Comparison of ENCODE assay signal across 8 cellular contexts in the genomic region with DNA sequence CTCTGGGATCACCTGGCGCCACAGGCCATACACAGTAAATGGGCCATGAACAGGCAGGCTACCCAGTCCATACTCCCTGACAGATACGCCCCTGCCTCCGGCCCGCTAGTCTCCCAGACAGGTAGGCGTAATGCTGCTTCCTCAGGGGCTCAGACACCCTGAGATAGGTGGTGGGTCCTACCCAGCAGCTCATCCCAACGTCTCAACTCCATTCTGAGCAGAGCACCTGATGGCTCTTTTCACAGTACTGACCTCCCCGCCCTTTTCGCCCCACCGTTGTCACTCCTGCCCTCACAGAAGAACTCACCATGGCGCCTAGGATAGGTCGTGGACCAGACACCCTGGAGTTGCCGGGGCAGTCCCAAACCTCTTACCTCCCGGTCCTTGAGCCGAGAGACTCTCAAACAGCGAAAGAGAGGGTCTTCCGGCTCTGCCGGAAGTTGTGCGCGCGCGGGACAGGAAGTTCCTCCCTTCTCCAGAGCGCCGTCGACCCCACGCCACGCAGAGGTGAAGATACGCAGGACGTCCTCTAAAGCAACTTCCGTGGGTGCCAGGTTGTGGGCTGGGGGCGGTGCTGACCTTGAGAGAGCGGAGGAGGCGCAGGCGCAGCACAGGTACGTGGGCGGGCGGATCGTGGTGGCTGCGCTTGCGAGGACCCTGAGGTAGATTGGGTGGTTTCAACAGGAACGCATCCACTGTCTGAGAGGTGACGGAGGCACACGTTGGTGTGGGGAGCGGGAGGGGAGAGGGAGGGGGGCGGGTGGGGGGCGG. TPM values are rescaled to one million over a fixed set of nuclear protein-coding genes. Genes with fewer than 3 reads are reported as not detected.
DNase-seq lines count a peak whose midpoint lies in the region; ATAC-seq and TF ChIP-seq lines count a peak whose summit lies in the region.

A gene (minus strand): TSS at position 432 of the 771 bp plus-strand sequence. CDS start 122 bp downstream, at position 310.

- WGBS in transverse colon (ENCODE audit: low coverage in 1 of 2), 2 donors = 1% methylated on average over 30 of the region's 45 CpGs; no CpG with 5 or more reads in 1 of the 2 donors

- DNase-seq in GM13976 (ENCODE audit: low spot score) (peak; percentile 92), NCI-H1436 treated with DMSO at 0.1 percent for 48 hours (lab: John Stamatoyannopoulos, UW) (peak; percentile 41), T follicular helper cell (ENCODE audit: low read depth) (peak; percentile 94), cardiac septum (ENCODE audit: low spot score) (peak; percentile 93), pons (ENCODE audit: low spot score) (peak; percentile 81), transverse colon (peak; percentile 95)
- peak; percentile 92 for DNase-seq in activated naive CD8-positive, alpha-beta T cell treated with anti-CD3 and anti-CD28 coated beads, Interleukin-2, amount 50 U/mL, for 24 hours

- intact Hi-C loops in cardiac septum (cut with DNase I) (loop anchor here (5.0 kb wide), 1 partner anchor 126 kb away; no protein-coding TSS in a partner anchor), transverse colon (cut with DNase I; ENCODE audit: low total_unique reads) (no loop called here)

- peak within 1 kb of the TSS; percentile 73 to 86 (median 83) for H3K27ac ChIP-seq in transverse colon

- H3K36me3 Mint-ChIP-seq in activated naive CD8-positive, alpha-beta T cell treated with anti-CD3 and anti-CD28 coated beads, Interleukin-2, amount 50 U/mL, for 24 hours (ENCODE audit: low read depth) = peaks cover 64% of the 10 kb centered on the region

- H3K9me3 Mint-ChIP-seq in activated naive CD8-positive, alpha-beta T cell treated with anti-CD3 and anti-CD28 coated beads, Interleukin-2, amount 50 U/mL, for 24 hours = peaks cover 9% of the 10 kb centered on the region

- TF ChIP-seq CTCF in GM13976 (IDR thresholded peaks at IDR 0.05; ENCODE audit: borderline replicate concordance, control extremely low read depth, extremely low read depth, insufficient read depth, missing control alignments) (no peak), transverse colon (IDR thresholded peaks at IDR 0.05) (peak in 1 of 5 experiments; percentile 18)

- peak; percentile 99 for ATAC-seq in HG02852 (IDR thresholded peaks at IDR 0.05; ENCODE audit: unreplicated experiment)
- peak; percentile 98 for ATAC-seq in activated naive CD8-positive, alpha-beta T cell treated with anti-CD3 and anti-CD28 coated beads, Interleukin-2, amount 50 U/mL, for 24 hours

- H3K4me1 Mint-ChIP-seq in activated naive CD8-positive, alpha-beta T cell treated with anti-CD3 and anti-CD28 coated beads, Interleukin-2, amount 50 U/mL, for 24 hours = peaks cover 56% of the 10 kb centered on the region

- peak within 1 kb of the TSS; percentile 96 for H3K27ac Mint-ChIP-seq in activated naive CD8-positive, alpha-beta T cell treated with anti-CD3 and anti-CD28 coated beads, Interleukin-2, amount 50 U/mL, for 24 hours

- TF ChIP-seq EP300 in transverse colon (IDR thresholded peaks at IDR 0.05; ENCODE audit: low read depth) = no peak

- H3K27me3 ChIP-seq in transverse colon = no peaks in the 10 kb centered on the region

- peak within 1 kb of the TSS; percentile 62 to 81 (median 69) for H3K4me3 ChIP-seq in transverse colon

- H3K9me3 ChIP-seq in transverse colon = no peaks in the 10 kb centered on the region

- H3K4me1 ChIP-seq in transverse colon = peaks cover 15 to 35% (median 21%) of the 10 kb centered on the region in 4 donors

- in situ Hi-C loops in GM13976 (cut with MboI; ENCODE audit: low sequenced_read_pairs, unreplicated experiment) = no loop called here
- in situ Hi-C loops in transverse colon (cut with MboI; ENCODE audit: low pct_ligation_motif_present in 1 of 4, low pct_unique_long_range_greater_than_20kb in 1 of 4, low sequenced_read_pairs in 3 of 4) = no loop called here

- no peaks in the 10 kb centered on the region for H3K36me3 ChIP-seq in transverse colon

- peak within 1 kb of the TSS; percentile 99 for H3K4me3 Mint-ChIP-seq in activated naive CD8-positive, alpha-beta T cell treated with anti-CD3 and anti-CD28 coated beads, Interleukin-2, amount 50 U/mL, for 24 hours

- no peaks in the 10 kb centered on the region for H3K27me3 Mint-ChIP-seq in activated naive CD8-positive, alpha-beta T cell treated with anti-CD3 and anti-CD28 coated beads, Interleukin-2, amount 50 U/mL, for 24 hours

- TF ChIP-seq POLR2A in transverse colon (IDR thresholded peaks at IDR 0.05) = peak; percentile 74

RNA-seq across cellular contexts. Expression of the gene that starts here (rescaled TPM):
- total RNA-seq in cardiac septum = 9.0 TPM
- 10 to 100 TPM; 19.5 to 40.8 (median 27.0) TPM for total RNA-seq in transverse colon

Comparison
In these comparisons a context has a peak if more than half of its experiments do, and no peak if none do; other contexts are left out.
1. Peak in every context shown above with its lines: DNase-seq, ATAC-seq, H3K4me3 ChIP-seq and H3K27ac ChIP-seq.
2. DNase-seq: peak in every context shown above with its lines; median percentile 95 in transverse colon; 94 in T follicular helper cell; 93 in cardiac septum; 92 in GM13976; 92 in activated naive CD8-positive, alpha-beta T cell treated with anti-CD3 and anti-CD28 coated beads, Interleukin-2, amount 50 U/mL, for 24 hours; 81 in pons; 41 in NCI-H1436 treated with DMSO at 0.1 percent for 48 hours.